19 cellular contexts compared by ENCODE assay signal in genomic region chr4:148436512-148436911, GRCh38.
"Had no signal": no experiment of that assay in that cellular context is flagged by ENCODE, and none has a peak within 500 bp of the region (broad histone marks: within the 10 kb centered on the region; RNA-seq: fewer than 3 reads in every experiment).

No MANE protein-coding gene starts in this region.

- H3K4me1 ChIP-seq: parathyroid adenoma, prostate gland had no signal

- H3K27ac Mint-ChIP-seq: brain; dendritic cell treated with granulocyte-macrophage colony-stimulating factor and Interleukin-4, amounts not matched to agents 40 ng/mL and 50 ng/mL, for 4 days; effector memory CD8-positive, alpha-beta T cell; natural killer cell treated with Interleukin-12 subunit alpha and Interleukin-12 subunit beta and Interleukin-15 and Interleukin-18, amount 100 ng/mL, for 72 hours had no signal

- H3K4me3 Mint-ChIP-seq: brain; dendritic cell treated with granulocyte-macrophage colony-stimulating factor and Interleukin-4, amounts not matched to agents 40 ng/mL and 50 ng/mL, for 4 days; natural killer cell treated with Interleukin-12 subunit alpha and Interleukin-12 subunit beta and Interleukin-15 and Interleukin-18, amount 100 ng/mL, for 72 hours had no signal

- H3K4me3 ChIP-seq: esophagus muscularis mucosa, gastroesophageal sphincter, prostate gland, sigmoid colon, skin epidermis, stomach had no signal

- ATAC-seq: effector memory CD8-positive, alpha-beta T cell; gastroesophageal sphincter; left lobe of liver had no signal

- H3K27ac ChIP-seq: epithelial cell of prostate, esophagus muscularis mucosa, gastroesophageal sphincter, parathyroid adenoma, prostate gland, sigmoid colon, skin epidermis had no signal

- H2AFZ ChIP-seq: parathyroid adenoma had no signal

- H3K27me3 ChIP-seq: esophagus muscularis mucosa, gastroesophageal sphincter, sigmoid colon, stomach had no signal

- H3K36me3 ChIP-seq: prostate gland, sigmoid colon had no signal

- H3K9me3 ChIP-seq: esophagus muscularis mucosa, gastroesophageal sphincter, prostate gland, sigmoid colon, stomach had no signal

- H3K27me3 Mint-ChIP-seq: effector memory CD8-positive, alpha-beta T cell had no signal

- DNase-seq: effector memory CD8-positive, alpha-beta T cell; hippocampal formation; mesendoderm; occipital lobe; retina; sigmoid colon; stimulated activated CD4-positive, alpha-beta T cell treated with anti-CD3 and anti-CD28 coated beads, Interleukin-2, amount 100 ng/mL, for 24 hours; stimulated activated naive CD4-positive, alpha-beta T cell; stomach had no signal

- H3K36me3 Mint-ChIP-seq: natural killer cell treated with Interleukin-12 subunit alpha and Interleukin-12 subunit beta and Interleukin-15 and Interleukin-18, amount 100 ng/mL, for 72 hours had no signal

- H3K9me3 Mint-ChIP-seq: dendritic cell treated with granulocyte-macrophage colony-stimulating factor and Interleukin-4, amounts not matched to agents 40 ng/mL and 50 ng/mL, for 4 days; effector memory CD8-positive, alpha-beta T cell; natural killer cell treated with Interleukin-12 subunit alpha and Interleukin-12 subunit beta and Interleukin-15 and Interleukin-18, amount 100 ng/mL, for 72 hours had no signal
